ENCODE assay signal across 30 cellular contexts in the genomic region with DNA sequence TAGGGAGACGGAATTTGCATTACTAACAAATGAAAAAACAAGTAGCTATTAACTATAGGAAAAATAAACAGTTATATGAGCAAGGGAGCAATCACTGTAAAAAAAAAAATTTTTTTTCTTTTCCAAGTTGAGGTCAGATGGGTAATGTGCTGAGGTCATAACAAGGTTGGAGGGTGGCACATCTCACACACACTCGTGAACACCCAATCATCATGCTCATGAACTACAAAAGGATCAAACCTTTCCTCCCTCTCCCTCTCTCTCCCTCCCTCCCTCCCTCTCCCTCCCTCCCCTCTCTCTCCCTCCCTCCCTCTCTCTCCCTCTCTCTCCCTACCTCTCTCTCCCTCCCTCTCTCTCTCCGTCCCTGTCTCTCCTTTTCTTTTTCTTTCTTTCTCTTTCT.
DNase-seq lines count a peak whose midpoint lies in the region; ATAC-seq, FAIRE-seq and TF ChIP-seq lines count a peak whose summit lies in the region.
"Had no signal": no experiment of that assay in that cellular context is flagged by ENCODE, and none has a peak within 500 bp of the region (broad histone marks: within the 10 kb centered on the region; RNA-seq: fewer than 3 reads in every experiment).

No MANE protein-coding gene starts in this region.

- no peak for FAIRE-seq in HepG2 (lab: Jason Lieb, UNC)
- FAIRE-seq in GM19239 (lab: Jason Lieb, UNC) = no peak
- FAIRE-seq: GM12878, H1 had no signal

- H2AFZ ChIP-seq in HepG2 (ENCODE audit: low read length) = no peak overlapping the region
- H2AFZ ChIP-seq: PC-9 had no signal

- peak overlapping the region; percentile 69 for H3K27ac Mint-ChIP-seq in activated T-helper 17 cell treated with anti-CD3 and anti-CD28 coated beads, Interleukin-2, amount 50 U/mL, for 72 hours
- H3K27ac Mint-ChIP-seq in stimulated activated memory B cell treated with anti-CD40 and anti-IgM and Interleukin-4, amounts not matched to agents 10 μg/mL and 1 μg/mL and 100 μg/mL, for 72 hours = peak overlapping the region; percentile 77

- TF ChIP-seq EP300 in HepG2 (IDR thresholded peaks at IDR 0.05; ENCODE audit: low read depth in 2 of 2, low read length in 2 of 2) = no peak
- TF ChIP-seq EP300 in HepG2 (CRISPR knock-in tag; IDR thresholded peaks at IDR 0.05; ENCODE audit: borderline replicate concordance) = no peak

- no peak for TF ChIP-seq POLR2A in HepG2 (IDR thresholded peaks at IDR 0.05; ENCODE audit: insufficient read depth in 1 of 2, low read depth in 2 of 2, low read length in 2 of 2)
- TF ChIP-seq POLR2A in right lobe of liver (IDR thresholded peaks at IDR 0.05) = no peak

- no peaks in the 10 kb centered on the region for H3K27me3 Mint-ChIP-seq in activated T-helper 17 cell treated with anti-CD3 and anti-CD28 coated beads, Interleukin-2, amount 50 U/mL, for 72 hours
- no peaks in the 10 kb centered on the region for H3K27me3 Mint-ChIP-seq in stimulated activated memory B cell treated with anti-CD40 and anti-IgM and Interleukin-4, amounts not matched to agents 10 μg/mL and 1 μg/mL and 100 μg/mL, for 72 hours

- no peak for TF ChIP-seq CTCF in HepG2 (CRISPR knock-in tag; IDR thresholded peaks at IDR 0.05)
- no peak for TF ChIP-seq CTCF in right lobe of liver (IDR thresholded peaks at IDR 0.05)
- no peak for TF ChIP-seq CTCF in HL-60 (IDR thresholded peaks at IDR 0.05; ENCODE audit: insufficient read depth, low read length)

- intact Hi-C loops in HepG2 (cut with micrococcal nuclease; ENCODE audit: unreplicated experiment) (no loop called here), right lobe of liver (cut with DNase I) (no loop called here)

- H3K27me3 ChIP-seq in HepG2 (ENCODE audit: control insufficient read depth in 1 of 2, insufficient read depth in 2 of 2, low read length in 2 of 2) (no peaks in the 10 kb centered on the region), right lobe of liver (no peaks in the 10 kb centered on the region), HL-60 (ENCODE audit: insufficient read depth, poor library complexity, severe bottlenecking) (no peaks in the 10 kb centered on the region)
- H3K27me3 ChIP-seq: SJCRH30 had no signal

- no peak overlapping the region for H3K9ac ChIP-seq in HepG2 (ENCODE audit: insufficient read depth, low read depth, low read length)

- ATAC-seq in HepG2 (no peak), right lobe of liver (no peak)
- ATAC-seq in activated T-helper 17 cell treated with anti-CD3 and anti-CD28 coated beads, Interleukin-2, amount 50 U/mL, for 72 hours (replicated peaks) = no peak
- no peak for ATAC-seq in stimulated activated memory B cell treated with anti-CD40 and anti-IgM and Interleukin-4, amounts not matched to agents 10 μg/mL and 1 μg/mL and 100 μg/mL, for 72 hours
- ATAC-seq: A549, GM12878, HCT116, Right ventricle myocardium inferior, SK-N-SH treated with all-trans-retinoic acid at 6 μM for 48 hours had no signal

- H3K36me3 Mint-ChIP-seq in activated T-helper 17 cell treated with anti-CD3 and anti-CD28 coated beads, Interleukin-2, amount 50 U/mL, for 72 hours (ENCODE audit: low read depth) = peaks cover 90% of the 10 kb centered on the region
- peaks cover 33% of the 10 kb centered on the region for H3K36me3 Mint-ChIP-seq in stimulated activated memory B cell treated with anti-CD40 and anti-IgM and Interleukin-4, amounts not matched to agents 10 μg/mL and 1 μg/mL and 100 μg/mL, for 72 hours

- peaks cover 16 to 56% of the 10 kb centered on the region in 2 experiments for H3K36me3 ChIP-seq in HepG2 (replicated peaks in 1 of 2; ENCODE audit: control insufficient read depth in 1 of 2, insufficient read depth in 2 of 2, low read length in 2 of 2)
- H3K36me3 ChIP-seq in right lobe of liver = peaks cover 0 to 24% (median 10%) of the 10 kb centered on the region in 4 donors

- no peaks in the 10 kb centered on the region for H3K9me3 Mint-ChIP-seq in activated T-helper 17 cell treated with anti-CD3 and anti-CD28 coated beads, Interleukin-2, amount 50 U/mL, for 72 hours
- H3K9me3 Mint-ChIP-seq in stimulated activated memory B cell treated with anti-CD40 and anti-IgM and Interleukin-4, amounts not matched to agents 10 μg/mL and 1 μg/mL and 100 μg/mL, for 72 hours = no peaks in the 10 kb centered on the region
- H3K9me3 Mint-ChIP-seq: CD8-positive, alpha-beta memory T cell had no signal

- H3K27ac ChIP-seq in HepG2 (ENCODE audit: extremely low read length, insufficient read depth, low read length) (no peak overlapping the region), right lobe of liver (no peak overlapping the region), HL-60 (replicated peaks) (0 out of 2 replicates have a peak overlapping the region, but pooled peaks have one; percentile 21)
- H3K27ac ChIP-seq: A549, PC-9, SJCRH30 had no signal

- in situ Hi-C loops in HepG2 (cut with HindIII; ENCODE audit: extremely low pct_ligation_motif_present, low pct_unique_long_range_greater_than_20kb) = loop anchor here (10.0 kb wide), 1 partner anchor 64 kb away; no protein-coding TSS in a partner anchor

- no peaks in the 10 kb centered on the region for H3K79me2 ChIP-seq in HepG2 (ENCODE audit: insufficient read depth, low read length)

- peaks cover 4% of the 10 kb centered on the region for H3K4me1 Mint-ChIP-seq in activated T-helper 17 cell treated with anti-CD3 and anti-CD28 coated beads, Interleukin-2, amount 50 U/mL, for 72 hours
- peaks cover 50% of the 10 kb centered on the region for H3K4me1 Mint-ChIP-seq in stimulated activated memory B cell treated with anti-CD40 and anti-IgM and Interleukin-4, amounts not matched to agents 10 μg/mL and 1 μg/mL and 100 μg/mL, for 72 hours
- H3K4me1 Mint-ChIP-seq: CD8-positive, alpha-beta memory T cell had no signal

- H3K4me1 ChIP-seq in HepG2 (ENCODE audit: insufficient read depth, low read length) (no peaks in the 10 kb centered on the region), right lobe of liver (no peaks in the 10 kb centered on the region)
- H3K4me1 ChIP-seq: A549, SJCRH30 had no signal

- CTCF ChIA-PET in HepG2 (lab: Yijun Ruan, JAX; ENCODE audit: low intra/inter-chr PET ratio, low total read pairs) = no interaction called here

- no peak overlapping the region for H3K4me2 ChIP-seq in HepG2 (ENCODE audit: low read depth, low read length)
- H3K4me2 ChIP-seq: A549, PC-9 had no signal

- no TSS peak for BruUV-seq in HepG2 (replicated peaks; lab: Mats Ljungman, UMichigan)

- WGBS in HepG2 (ENCODE audit: low lambda C conversion rate) = 92% methylated on average over 3 of the region's 3 CpGs
- 84% methylated on average over 3 of the region's 3 CpGs for WGBS in right lobe of liver (ENCODE audit: insufficient coverage, low coverage, low lambda C conversion rate, missing lambda C conversion rate)

- no peak for TF ChIP-seq RAD21 in HepG2 (CRISPR knock-in tag; IDR thresholded peaks at IDR 0.05)

- H4K20me1 ChIP-seq in HepG2 (ENCODE audit: insufficient read depth, low read length) = no peaks in the 10 kb centered on the region; the same call in 1 of the 2 replicates

- no peak overlapping the region for H3K4me3 ChIP-seq in HepG2 (replicated peaks in 1 of 3; ENCODE audit: insufficient read depth in 1 of 3, low read depth in 2 of 3, low read length in 3 of 3)
- no peak overlapping the region for H3K4me3 ChIP-seq in right lobe of liver
- H3K4me3 ChIP-seq in HL-60 (replicated peaks; ENCODE audit: insufficient read depth, low read length) = no peak overlapping the region
- H3K4me3 ChIP-seq: A549, GM12878, PC-9, SJCRH30 had no signal

- DNase-seq in HepG2 (ENCODE audit: low spot score) (no peak), right lobe of liver (no peak), HL-60 (ENCODE audit: low read depth in 1 of 2, low spot score in 1 of 2) (no peak), NCI-H524 (lab: John Stamatoyannopoulos, UW) (no peak), NCI-H1694 treated with DMSO at 0.1 percent for 48 hours (lab: John Stamatoyannopoulos, UW) (no peak), GM19239 (ENCODE audit: insufficient read length, low spot score) (no peak)
- DNase-seq: AML-193; C1 segment of cervical spinal cord; CD8-positive, alpha-beta memory T cell; DMS 273 treated with DMSO at 0.1 percent for 48 hours; DMS79; EL; GDM1; KG1; NCI-H1092; NCI-H1436; NCI-H187 treated with DMSO at 0.1 percent for 48 hours; NCI-H2107; NCI-H524 treated with DMSO at 0.1 percent for 48 hours; NCI-H82; PC-9; SJCRH30 had no signal

- no peaks in the 10 kb centered on the region for H3K9me3 ChIP-seq in HepG2 (ENCODE audit: low read length)
- no peaks in the 10 kb centered on the region for H3K9me3 ChIP-seq in right lobe of liver
- H3K9me3 ChIP-seq: A549, SJCRH30 had no signal

- no peak overlapping the region for H3K4me3 Mint-ChIP-seq in activated T-helper 17 cell treated with anti-CD3 and anti-CD28 coated beads, Interleukin-2, amount 50 U/mL, for 72 hours
- no peak overlapping the region for H3K4me3 Mint-ChIP-seq in stimulated activated memory B cell treated with anti-CD40 and anti-IgM and Interleukin-4, amounts not matched to agents 10 μg/mL and 1 μg/mL and 100 μg/mL, for 72 hours
- H3K4me3 Mint-ChIP-seq: CD8-positive, alpha-beta memory T cell had no signal

- POLR2A ChIA-PET in HepG2 (lab: Yijun Ruan, JAX) = no interaction called here

TF ChIP-seq in HepG2, 621 proteins besides CTCF, POLR2A, EP300 and RAD21:
- TF ChIP-seq, protein P1, sequence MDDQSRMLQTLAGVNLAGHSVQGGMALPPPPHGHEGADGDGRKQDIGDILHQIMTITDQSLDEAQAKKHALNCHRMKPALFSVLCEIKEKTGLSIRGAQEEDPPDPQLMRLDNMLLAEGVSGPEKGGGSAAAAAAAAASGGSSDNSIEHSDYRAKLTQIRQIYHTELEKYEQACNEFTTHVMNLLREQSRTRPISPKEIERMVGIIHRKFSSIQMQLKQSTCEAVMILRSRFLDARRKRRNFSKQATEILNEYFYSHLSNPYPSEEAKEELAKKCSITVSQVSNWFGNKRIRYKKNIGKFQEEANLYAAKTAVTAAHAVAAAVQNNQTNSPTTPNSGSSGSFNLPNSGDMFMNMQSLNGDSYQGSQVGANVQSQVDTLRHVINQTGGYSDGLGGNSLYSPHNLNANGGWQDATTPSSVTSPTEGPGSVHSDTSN (CRISPR knock-in tag; IDR thresholded peaks at IDR 0.05; ENCODE audit: borderline replicate concordance) = no peak
- TF ChIP-seq ZNF614 (CRISPR knock-in tag; IDR thresholded peaks at IDR 0.05; ENCODE audit: borderline replicate concordance) = no peak
- TF ChIP-seq HNRNPK (IDR thresholded peaks at IDR 0.05; ENCODE audit: low read depth, low read length, poor library complexity, severe bottlenecking) = peak; percentile 94
